29 cellular contexts compared by ENCODE assay signal in genomic region chr16:87210949-87211348, GRCh38.
DNase-seq lines count a peak whose midpoint lies in the region; ATAC-seq and TF ChIP-seq lines count a peak whose summit lies in the region.
"Had no signal": no experiment of that assay in that cellular context is flagged by ENCODE, and none has a peak within 500 bp of the region (broad histone marks: within the 10 kb centered on the region; RNA-seq: fewer than 3 reads in every experiment).

No MANE protein-coding gene starts in this region.

- ATAC-seq in GM18868 (IDR thresholded peaks at IDR 0.05; ENCODE audit: unreplicated experiment) (no peak), GM19463 (IDR thresholded peaks at IDR 0.05; ENCODE audit: unreplicated experiment) (no peak), GM18867 (IDR thresholded peaks at IDR 0.05; ENCODE audit: unreplicated experiment) (no peak)
- ATAC-seq: activated CD4-positive, CD25-positive, alpha-beta regulatory T cell treated with anti-CD3 and anti-CD28 coated beads, Interleukin-2, amount 50 U/mL, for 24 hours; activated T-helper 17 cell treated with anti-CD3 and anti-CD28 coated beads, Interleukin-2, amount 50 U/mL, for 72 hours; foreskin keratinocyte; heart right ventricle; left cardiac atrium; right cardiac atrium; stimulated activated memory B cell treated with anti-CD40 and anti-IgM and Interleukin-4, amounts not matched to agents 10 μg/mL and 1 μg/mL and 100 μg/mL, for 72 hours had no signal

- POLR2A ChIA-PET in PC-9 (lab: Charles Lee; ENCODE audit: unreplicated experiment) = no interaction called here

- H3K36me3 ChIP-seq in PC-9 (ENCODE audit: low read depth) (no peaks in the 10 kb centered on the region), osteoblast (ENCODE audit: insufficient read depth, low read length) (no peaks in the 10 kb centered on the region)
- H3K36me3 ChIP-seq: heart right ventricle, neural progenitor cell had no signal

- no peak overlapping the region for H3K4me3 ChIP-seq in PC-9
- H3K4me3 ChIP-seq in osteoblast (ENCODE audit: insufficient read depth, low read length) = peak overlapping the region; percentile 14
- H3K4me3 ChIP-seq: dorsolateral prefrontal cortex, heart right ventricle, neural progenitor cell, SK-N-MC had no signal

- H3K27me3 ChIP-seq in PC-9 (ENCODE audit: insufficient read depth, low read depth) (no peaks in the 10 kb centered on the region), osteoblast (ENCODE audit: insufficient read depth, low read length) (no peaks in the 10 kb centered on the region)
- H3K27me3 ChIP-seq: dorsolateral prefrontal cortex, neural progenitor cell had no signal

- no peaks in the 10 kb centered on the region for H3K9me2 ChIP-seq in PC-9 (ENCODE audit: insufficient read depth)

- intact Hi-C loops in PC-9 (cut with micrococcal nuclease; ENCODE audit: unreplicated experiment) = no loop called here

- peak; percentile 24 for DNase-seq in GM03348 (ENCODE audit: low spot score)
- no peak for DNase-seq in PC-9
- peak; percentile 41 for DNase-seq in dermis microvascular lymphatic vessel endothelial cell (ENCODE audit: low read depth in 2 of 2)
- DNase-seq in osteoblast (ENCODE audit: insufficient read length, low spot score, missing footprints) = no peak
- DNase-seq: activated CD4-positive, alpha-beta T cell treated with anti-CD3 and anti-CD28 coated beads, Interleukin-2, amount 50 U/mL, for 48 hours; activated CD8-positive, alpha-beta memory T cell treated with anti-CD3 and anti-CD28 coated beads, Interleukin-2, amount 50 U/mL, for 48 hours; anterior cingulate cortex; dorsolateral prefrontal cortex; heart right ventricle; KBM-7; left cardiac atrium; NCI-H1436; NCI-H2081 treated with DMSO at 0.1 percent for 48 hours; NCI-H446; NCI-H82; posterior cingulate gyrus; right cardiac atrium; stimulated activated CD4-positive, alpha-beta T cell treated with anti-CD3 and anti-CD28 coated beads, Interleukin-4, amount 100 ng/mL, for 4 hours; substantia nigra had no signal

- TF ChIP-seq CTCF in PC-9 (conservative IDR thresholded peaks at IDR 0.05) = no peak
- no peak for TF ChIP-seq CTCF in osteoblast (IDR thresholded peaks at IDR 0.05; ENCODE audit: extremely low read depth, low read depth, low read length)

- peak overlapping the region; percentile 42; the same call in 1 of the 2 replicates for H3K27ac ChIP-seq in PC-9
- peak overlapping the region; percentile 89 for H3K27ac ChIP-seq in osteoblast (ENCODE audit: low read depth, low read length)
- H3K27ac ChIP-seq: dorsolateral prefrontal cortex, foreskin keratinocyte, heart right ventricle, neural progenitor cell, RWPE1, SK-N-MC had no signal

- H3F3A ChIP-seq in PC-9 (ENCODE audit: insufficient read depth, low read depth) = peaks cover 25% of the 10 kb centered on the region; the same call in 1 of the 2 replicates

- peak overlapping the region; percentile 55; the same call in 1 of the 2 replicates for H3K4me2 ChIP-seq in PC-9
- peak overlapping the region; percentile 51 for H3K4me2 ChIP-seq in osteoblast (ENCODE audit: insufficient read depth, low read length)
- H3K4me2 ChIP-seq: neural progenitor cell had no signal

- H4K20me1 ChIP-seq in PC-9 (ENCODE audit: insufficient read depth) (no peaks in the 10 kb centered on the region), osteoblast (ENCODE audit: insufficient read depth, low read length) (no peaks in the 10 kb centered on the region)

- H3K4me1 ChIP-seq in PC-9 (replicated peaks; ENCODE audit: insufficient read depth) = peaks cover 45% of the 10 kb centered on the region
- peaks cover 48% of the 10 kb centered on the region for H3K4me1 ChIP-seq in osteoblast (ENCODE audit: insufficient read depth, low read length)
- H3K4me1 ChIP-seq: neural progenitor cell had no signal

- H2AFZ ChIP-seq in PC-9 = no peak overlapping the region
- H2AFZ ChIP-seq in osteoblast (ENCODE audit: low read length) = no peak overlapping the region
- H2AFZ ChIP-seq: neural progenitor cell had no signal

- H3K79me2 ChIP-seq in PC-9 (ENCODE audit: low read depth) (no peaks in the 10 kb centered on the region), osteoblast (ENCODE audit: insufficient read depth, low read length) (no peaks in the 10 kb centered on the region)

- BruUV-seq in PC-9 (replicated peaks; lab: Mats Ljungman, UMichigan) = no TSS peak

- CTCF ChIA-PET in PC-9 (lab: Charles Lee) = interaction anchor here (0.6 kb wide), 1 partner anchor 47 kb away, joined by 3 read pairs; no protein-coding TSS in a partner anchor

- H3K9me3 ChIP-seq in PC-9 (ENCODE audit: insufficient read depth, low read depth) = peaks cover 3% of the 10 kb centered on the region; the same call in 1 of the 2 replicates
- no peaks in the 10 kb centered on the region for H3K9me3 ChIP-seq in osteoblast (ENCODE audit: low read depth, low read length)
- H3K9me3 ChIP-seq: heart right ventricle had no signal

Comparison
In these comparisons a context has a peak if more than half of its experiments do, and no peak if none do; other contexts are left out.
1. DNase-seq: peak in GM03348 (single experiment) and dermis microvascular lymphatic vessel endothelial cell (2 of 2); none in PC-9 (0 of 2) and osteoblast (single experiment).